1 cellular context compared by ENCODE assay signal in genomic region chr16:28924762-28925385, GRCh38.
TF ChIP-seq lines count a peak whose summit lies in the region.

TSS of gene RABEP2 (minus strand) at chr16:28925238. CDS start at chr16:28925163, 75 bp downstream.

TF ChIP-seq in WTC11, 78 proteins besides CTCF, POLR2A, EP300 and RAD21 (continued from another document):
- TF ChIP-seq AR (CRISPR knock-in tag; IDR thresholded peaks at IDR 0.05) (no peak), IRF2 (CRISPR knock-in tag; IDR thresholded peaks at IDR 0.05; ENCODE audit: borderline replicate concordance, low read depth) (no peak), ZNF532 (CRISPR knock-in tag; IDR thresholded peaks at IDR 0.05; ENCODE audit: borderline replicate concordance) (no peak), ZMAT4 (CRISPR knock-in tag; IDR thresholded peaks at IDR 0.05) (no peak), ZNF396 (CRISPR knock-in tag; IDR thresholded peaks at IDR 0.05; ENCODE audit: borderline replicate concordance) (no peak), ETV6 (CRISPR knock-in tag; IDR thresholded peaks at IDR 0.05) (0 out of 2 replicates have a peak, but pooled peaks have one; percentile 15), KAT7 (CRISPR knock-in tag; IDR thresholded peaks at IDR 0.05; ENCODE audit: borderline replicate concordance) (no peak), CDX4 (CRISPR knock-in tag; IDR thresholded peaks at IDR 0.05; ENCODE audit: borderline replicate concordance) (no peak), ZNF219 (CRISPR knock-in tag; IDR thresholded peaks at IDR 0.05; ENCODE audit: borderline replicate concordance) (no peak), CREB1 (CRISPR knock-in tag; IDR thresholded peaks at IDR 0.05) (no peak), ELF4 (CRISPR knock-in tag; IDR thresholded peaks at IDR 0.05; ENCODE audit: low read depth) (no peak), E2F1 (CRISPR knock-in tag; IDR thresholded peaks at IDR 0.05) (no peak), ZBTB21 (CRISPR knock-in tag; IDR thresholded peaks at IDR 0.05; ENCODE audit: borderline replicate concordance) (no peak), FOXJ3 (CRISPR knock-in tag; IDR thresholded peaks at IDR 0.05; ENCODE audit: borderline replicate concordance) (no peak), SMAD3 (CRISPR knock-in tag; IDR thresholded peaks at IDR 0.05; ENCODE audit: borderline replicate concordance) (no peak), MYBL2 (CRISPR knock-in tag; IDR thresholded peaks at IDR 0.05) (peak; percentile 42; the same call in 1 of the 2 replicates), PRDM15 (CRISPR knock-in tag; IDR thresholded peaks at IDR 0.05) (peak; percentile 88), SP1 (CRISPR knock-in tag; conservative IDR thresholded peaks at IDR 0.05) (peak; percentile 89), FOXK1 (CRISPR knock-in tag; IDR thresholded peaks at IDR 0.05) (peak; percentile 62), ZNF423 (CRISPR knock-in tag; IDR thresholded peaks at IDR 0.05) (no peak), RORB (CRISPR knock-in tag; IDR thresholded peaks at IDR 0.05) (no peak), PREB (CRISPR knock-in tag; IDR thresholded peaks at IDR 0.05; ENCODE audit: borderline replicate concordance) (no peak), FOXP1 (CRISPR knock-in tag; IDR thresholded peaks at IDR 0.05; ENCODE audit: borderline replicate concordance) (peak; percentile 39; the same call in 1 of the 2 replicates), HMGXB4 (CRISPR knock-in tag; IDR thresholded peaks at IDR 0.05) (no peak), TEAD4 (CRISPR knock-in tag; IDR thresholded peaks at IDR 0.05) (no peak)
